ENCODE assay signal across 8 cellular contexts in the genomic region with DNA sequence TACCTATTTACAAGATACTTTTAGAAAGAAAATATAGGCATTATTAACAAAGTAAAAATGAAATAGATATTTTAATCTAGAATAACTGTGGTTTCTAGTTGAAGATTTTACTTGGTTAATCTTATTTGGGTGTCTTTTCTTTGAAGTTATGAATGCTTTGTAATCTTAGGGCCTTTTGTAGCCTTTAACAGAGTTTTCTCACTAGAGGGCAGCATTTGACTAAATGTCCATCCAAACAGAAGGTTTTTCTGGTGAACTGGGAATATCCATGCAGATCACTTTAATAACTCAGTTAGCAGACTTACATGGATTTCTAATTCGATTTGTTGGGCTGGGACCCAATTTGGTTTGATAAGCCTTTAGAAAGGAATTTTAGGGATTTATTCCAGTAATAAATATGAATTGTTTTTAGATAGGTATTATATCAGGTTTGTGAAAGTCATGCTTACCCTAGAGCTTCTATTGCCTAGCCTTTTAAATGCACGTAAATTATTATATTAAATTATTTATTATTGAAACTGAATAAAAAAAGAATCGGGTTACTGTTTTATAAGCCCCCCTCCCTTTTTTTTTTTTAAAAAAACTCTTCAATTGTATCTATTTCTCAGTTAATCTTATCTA.
DNase-seq lines count a peak whose midpoint lies in the region; ATAC-seq, FAIRE-seq and TF ChIP-seq lines count a peak whose summit lies in the region.

No MANE protein-coding gene starts in this region.

- H3K27ac Mint-ChIP-seq in osteocyte (ENCODE audit: unreplicated experiment): no peak overlapping the region

- peak; percentile 92 for FAIRE-seq in endometrium (lab: Jason Lieb, UNC)

- POLR2A ChIA-PET in OCI-LY7 (lab: Charles Lee): interaction anchor here (0.6 to 0.7 kb wide), 2 partner anchors 379 to 944 kb away, joined by 3 to 6 read pairs; no protein-coding TSS in a partner anchor

- H2AFZ ChIP-seq in KMS-11 (ENCODE audit: low read depth): no peak overlapping the region
- no peak overlapping the region for H2AFZ ChIP-seq in OCI-LY7 (ENCODE audit: low read length)

- DNase-seq in OCI-LY7 (ENCODE audit: low spot score) (peak; percentile 51), osteocyte (ENCODE audit: extremely low spot score, unreplicated experiment) (no peak), posterior cingulate gyrus (no peak)
- DNase-seq in activated CD4-positive, alpha-beta T cell treated with anti-CD3 and anti-CD28 coated beads, Interleukin-2, amount 50 U/mL, for 48 hours: no peak

- H3K27ac ChIP-seq in DOHH2 (ENCODE audit: low read depth, low read length) (no peak overlapping the region), KMS-11 (no peak overlapping the region), OCI-LY7 (ENCODE audit: low read depth, low read length, poor library complexity, severe bottlenecking) (no peak overlapping the region)

- H3K9me3 ChIP-seq in DOHH2 (ENCODE audit: control insufficient read depth, insufficient read depth, low read length): no peaks in the 10 kb centered on the region
- H3K9me3 ChIP-seq in OCI-LY7 (ENCODE audit: low read length): no peaks in the 10 kb centered on the region

- no peak for ATAC-seq in GM21381 (IDR thresholded peaks at IDR 0.05; ENCODE audit: unreplicated experiment)

- H3K4me3 ChIP-seq in DOHH2 (ENCODE audit: low read length) (no peak overlapping the region), KMS-11 (IDR thresholded peaks at IDR 0.05; ENCODE audit: insufficient read depth, low read depth, low read length) (no peak overlapping the region), OCI-LY7 (ENCODE audit: low read depth, low read length, poor library complexity, severe bottlenecking) (no peak overlapping the region)

- no peaks in the 10 kb centered on the region for H3K36me3 Mint-ChIP-seq in osteocyte (ENCODE audit: unreplicated experiment)

- H3K4me2 ChIP-seq in DOHH2 (ENCODE audit: low read length) (no peak overlapping the region), KMS-11 (no peak overlapping the region), OCI-LY7 (ENCODE audit: low read length) (no peak overlapping the region)

- no peak overlapping the region for H3K4me3 Mint-ChIP-seq in osteocyte (ENCODE audit: unreplicated experiment)

- H3K9me2 ChIP-seq in DOHH2 (replicated peaks; ENCODE audit: control insufficient read depth, low read length) (no peaks in the 10 kb centered on the region), OCI-LY7 (ENCODE audit: insufficient read depth, low read length) (no peaks in the 10 kb centered on the region)

- H3K9me3 Mint-ChIP-seq in osteocyte (ENCODE audit: unreplicated experiment): no peaks in the 10 kb centered on the region

- no peaks in the 10 kb centered on the region for H3F3A ChIP-seq in DOHH2 (ENCODE audit: control insufficient read depth, insufficient read depth)

- H3K4me1 Mint-ChIP-seq in osteocyte (ENCODE audit: unreplicated experiment): no peaks in the 10 kb centered on the region

- H3K4me1 ChIP-seq in DOHH2 (ENCODE audit: control insufficient read depth, low read length): no peaks in the 10 kb centered on the region
- H3K4me1 ChIP-seq in KMS-11 (ENCODE audit: low read depth, poor library complexity, severe bottlenecking): no peaks in the 10 kb centered on the region
- no peaks in the 10 kb centered on the region for H3K4me1 ChIP-seq in OCI-LY7 (ENCODE audit: insufficient read depth, low read length, poor library complexity, severe bottlenecking)

- H3K27me3 Mint-ChIP-seq in osteocyte (ENCODE audit: unreplicated experiment): peaks cover 34% of the 10 kb centered on the region

- intact Hi-C loops in OCI-LY7 (cut with micrococcal nuclease; ENCODE audit: unreplicated experiment): no loop called here
- intact Hi-C loops in posterior cingulate gyrus (cut with DNase I): no loop called here

- H3K27me3 ChIP-seq in DOHH2 (ENCODE audit: control insufficient read depth, low read length) (peaks cover 5% of the 10 kb centered on the region; the same call in 1 of the 2 replicates), KMS-11 (ENCODE audit: insufficient read depth, low read depth) (no peaks in the 10 kb centered on the region)

- H4K20me1 ChIP-seq in DOHH2 (ENCODE audit: control insufficient read depth, insufficient read depth, low read depth, low read length): no peaks in the 10 kb centered on the region
- no peaks in the 10 kb centered on the region for H4K20me1 ChIP-seq in KMS-11 (ENCODE audit: insufficient read depth)
- no peaks in the 10 kb centered on the region for H4K20me1 ChIP-seq in OCI-LY7 (ENCODE audit: insufficient read depth, low read length)

- no TSS peak for BruUV-seq in OCI-LY7 (replicated peaks; lab: Mats Ljungman, UMichigan)

- CTCF ChIA-PET in OCI-LY7 (lab: Charles Lee; ENCODE audit: unreplicated experiment): no interaction called here

- H3K79me2 ChIP-seq in DOHH2 (ENCODE audit: control insufficient read depth, low read length) (no peaks in the 10 kb centered on the region), KMS-11 (ENCODE audit: insufficient read depth, low read depth) (no peaks in the 10 kb centered on the region), OCI-LY7 (ENCODE audit: insufficient read depth, low read depth, low read length) (no peaks in the 10 kb centered on the region)

- H3K36me3 ChIP-seq in DOHH2 (ENCODE audit: control insufficient read depth, low read length) (no peaks in the 10 kb centered on the region), KMS-11 (ENCODE audit: insufficient read depth) (no peaks in the 10 kb centered on the region), OCI-LY7 (ENCODE audit: insufficient read depth, low read length) (no peaks in the 10 kb centered on the region)

- TF ChIP-seq CTCF in DOHH2 (IDR thresholded peaks at IDR 0.05; ENCODE audit: low read depth, low read length, poor library complexity, severe bottlenecking): peak; percentile 69
- peak; percentile 69 for TF ChIP-seq CTCF in KMS-11 (conservative IDR thresholded peaks at IDR 0.05; ENCODE audit: low read depth, low read length)
- TF ChIP-seq CTCF in OCI-LY7 (conservative IDR thresholded peaks at IDR 0.05; ENCODE audit: low read length): peak; percentile 92
- peak; percentile 71 for TF ChIP-seq CTCF in osteocyte (IDR thresholded peaks at IDR 0.05)

- H3K9ac ChIP-seq in KMS-11: no peak overlapping the region
